ENCODE assay signal across 12 cellular contexts in the genomic region with DNA sequence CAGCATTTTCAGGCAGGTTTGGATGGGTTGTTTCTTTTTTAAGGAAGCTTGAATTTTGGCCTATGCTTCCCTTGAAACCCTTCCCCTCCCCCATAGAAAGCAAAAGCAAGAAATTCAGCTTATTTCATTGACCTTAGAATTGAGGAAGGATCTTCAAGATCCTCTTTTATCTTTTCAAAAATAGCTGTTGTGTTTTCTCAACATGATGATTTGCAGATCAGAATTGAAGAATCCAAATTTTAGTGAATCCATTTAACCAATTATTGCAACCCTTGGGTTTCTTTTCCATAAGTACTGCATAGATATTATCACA.
DNase-seq lines count a peak whose midpoint lies in the region; ATAC-seq and TF ChIP-seq lines count a peak whose summit lies in the region.
"Had no signal": no experiment of that assay in that cellular context is flagged by ENCODE, and none has a peak within 500 bp of the region (broad histone marks: within the 10 kb centered on the region; RNA-seq: fewer than 3 reads in every experiment).

No MANE protein-coding gene starts in this region.

- intact Hi-C loops in vagina (cut with DNase I) = no loop called here

- no peaks in the 10 kb centered on the region for H3K9me3 Mint-ChIP-seq in activated naive CD8-positive, alpha-beta T cell (ENCODE audit: low read depth)
- H3K9me3 Mint-ChIP-seq: type B pancreatic cell had no signal

- peaks cover 44% of the 10 kb centered on the region for H3K36me3 Mint-ChIP-seq in activated naive CD8-positive, alpha-beta T cell
- H3K36me3 Mint-ChIP-seq: type B pancreatic cell had no signal

- no peak for TF ChIP-seq POLR2A in vagina (IDR thresholded peaks at IDR 0.05)

- H3K4me1 ChIP-seq in vagina = no peaks in the 10 kb centered on the region

- no peaks in the 10 kb centered on the region for H3K27me3 Mint-ChIP-seq in activated naive CD8-positive, alpha-beta T cell
- H3K27me3 Mint-ChIP-seq: type B pancreatic cell had no signal

- no peaks in the 10 kb centered on the region for H3K9me3 ChIP-seq in vagina

- ATAC-seq in GM18517 (IDR thresholded peaks at IDR 0.05; ENCODE audit: unreplicated experiment) (peak; percentile 20), GM21786 (IDR thresholded peaks at IDR 0.05; ENCODE audit: unreplicated experiment) (peak; percentile 35), HG03095 (IDR thresholded peaks at IDR 0.05; ENCODE audit: unreplicated experiment) (no peak)
- ATAC-seq: left lobe of liver had no signal

- no peaks in the 10 kb centered on the region for H3K27me3 ChIP-seq in vagina

- no peak overlapping the region for H3K4me3 ChIP-seq in vagina

- H3K4me1 Mint-ChIP-seq in activated naive CD8-positive, alpha-beta T cell (ENCODE audit: low read depth) = peaks cover 68% of the 10 kb centered on the region

- peak; percentile 48 for DNase-seq in KG1 (lab: John Stamatoyannopoulos, UW)
- no peak for DNase-seq in vagina (ENCODE audit: extremely low spot score in 2 of 2)
- DNase-seq in iPS-NIHi7 (ENCODE audit: extremely low spot score) = no peak
- no peak for DNase-seq in HUDEP-2 (lab: John Stamatoyannopoulos, UW; ENCODE audit: unreplicated experiment in 76 of 76)
- DNase-seq: activated effector memory CD4-positive, alpha-beta T cell treated with Interleukin-2 at 50 U/mL for 16 hours; NCI-H526 treated with DMSO at 0.1 percent for 48 hours had no signal

- TF ChIP-seq CTCF in vagina (IDR thresholded peaks at IDR 0.05) = no peak

- no peaks in the 10 kb centered on the region for H3K36me3 ChIP-seq in vagina

- no peak overlapping the region for H3K27ac ChIP-seq in vagina

- H3K4me3 Mint-ChIP-seq in activated naive CD8-positive, alpha-beta T cell = no peak overlapping the region
- H3K4me3 Mint-ChIP-seq: type B pancreatic cell had no signal

- peak overlapping the region; percentile 46 for H3K27ac Mint-ChIP-seq in activated naive CD8-positive, alpha-beta T cell
- H3K27ac Mint-ChIP-seq: type B pancreatic cell had no signal
